ENCODE assay signal across 19 cellular contexts in genomic region chr1:160819186-160819585, GRCh38. TPM values are rescaled to one million over a fixed set of nuclear protein-coding genes. Genes with fewer than 3 reads are reported as not detected.
DNase-seq lines count a peak whose midpoint lies in the region; ATAC-seq lines count a peak whose summit lies in the region.
"Had no signal": no experiment of that assay in that cellular context is flagged by ENCODE, and none has a peak within 500 bp of the region (broad histone marks: within the 10 kb centered on the region; RNA-seq: fewer than 3 reads in every experiment).

No MANE protein-coding gene starts in this region.

- peak overlapping the region; percentile 42 to 47 for H3K27ac Mint-ChIP-seq in activated naive CD4-positive, alpha-beta T cell treated with anti-CD3 and anti-CD28 coated beads, Interleukin-2, amount 50 U/mL, for 72 hours
- peak overlapping the region; percentile 18 for H3K27ac Mint-ChIP-seq in activated CD8-positive, alpha-beta T cell treated with anti-CD3 and anti-CD28 coated beads, Interleukin-2, amount 10 ng/mL, durations not matched to agents 7 days and 5 days
- peak overlapping the region in 9 of 10 donors; percentile 50 to 86 (median 74) for H3K27ac Mint-ChIP-seq in naive thymus-derived CD8-positive, alpha-beta T cell

- ATAC-seq in activated naive CD4-positive, alpha-beta T cell treated with anti-CD3 and anti-CD28 coated beads, Interleukin-2, amount 50 U/mL, for 72 hours: no peak
- no peak for ATAC-seq in activated CD8-positive, alpha-beta T cell treated with anti-CD3 and anti-CD28 coated beads, Interleukin-2, amount 10 ng/mL, durations not matched to agents 7 days and 5 days
- no peak for ATAC-seq in naive thymus-derived CD8-positive, alpha-beta T cell
- ATAC-seq in GM21423 (IDR thresholded peaks at IDR 0.05; ENCODE audit: unreplicated experiment) (no peak), HG02610 (IDR thresholded peaks at IDR 0.05; ENCODE audit: unreplicated experiment) (no peak)
- ATAC-seq: HCT116, K562 had no signal

- no peaks in the 10 kb centered on the region for H3K9me3 Mint-ChIP-seq in activated naive CD4-positive, alpha-beta T cell treated with anti-CD3 and anti-CD28 coated beads, Interleukin-2, amount 50 U/mL, for 72 hours
- no peaks in the 10 kb centered on the region for H3K9me3 Mint-ChIP-seq in activated CD8-positive, alpha-beta T cell treated with anti-CD3 and anti-CD28 coated beads, Interleukin-2, amount 10 ng/mL, durations not matched to agents 7 days and 5 days (ENCODE audit: insufficient read depth)
- H3K9me3 Mint-ChIP-seq in naive thymus-derived CD8-positive, alpha-beta T cell: no peaks in the 10 kb centered on the region

- POLR2A ChIA-PET in activated CD8-positive, alpha-beta T cell treated with anti-CD3 and anti-CD28 coated beads, Interleukin-2, amount 10 ng/mL, durations not matched to agents 7 days and 5 days (lab: Charles Lee): interaction anchor here (0.7 kb wide), 1 partner anchor 138 kb away, joined by 3 read pairs; no protein-coding TSS in a partner anchor
- POLR2A ChIA-PET in naive thymus-derived CD8-positive, alpha-beta T cell (lab: Charles Lee): interaction anchor here (0.6 to 1.3 kb wide), 3 partner anchors 16 to 208 kb away, joined by 3 to 5 read pairs (median 3); no protein-coding TSS in a partner anchor

- H3K4me1 Mint-ChIP-seq in activated CD8-positive, alpha-beta T cell treated with anti-CD3 and anti-CD28 coated beads, Interleukin-2, amount 10 ng/mL, durations not matched to agents 7 days and 5 days (ENCODE audit: low read depth): peaks cover 4% of the 10 kb centered on the region
- peaks cover 6 to 32% (median 12%) of the 10 kb centered on the region in 4 donors for H3K4me1 Mint-ChIP-seq in naive thymus-derived CD8-positive, alpha-beta T cell

- DNase-seq in activated naive CD4-positive, alpha-beta T cell treated with anti-CD3 and anti-CD28 coated beads, Interleukin-2, amount 50 U/mL, for 72 hours (ENCODE audit: low spot score in 2 of 2): no peak
- DNase-seq in activated naive CD4-positive, alpha-beta T cell treated with Interleukin-2 at 50 U/mL for 16 hours: no peak
- no peak for DNase-seq in activated CD8-positive, alpha-beta T cell treated with anti-CD3 and anti-CD28 coated beads, Interleukin-2, amount 10 ng/mL, durations not matched to agents 7 days and 5 days
- DNase-seq in naive thymus-derived CD8-positive, alpha-beta T cell: no peak
- DNase-seq in effector memory CD4-positive, alpha-beta T cell: no peak
- DNase-seq: Caco-2; DMS153; NCI-H187; NCI-H345; NCI-H526; NK-92 treated with Interleukin-12 subunit alpha and Interleukin-12 subunit beta, amount 100 ng/mL, for 24 hours; SHP77 treated with DMSO at 0.1 percent for 48 hours had no signal

- no peaks in the 10 kb centered on the region for H3K27me3 Mint-ChIP-seq in activated CD8-positive, alpha-beta T cell treated with anti-CD3 and anti-CD28 coated beads, Interleukin-2, amount 10 ng/mL, durations not matched to agents 7 days and 5 days (ENCODE audit: low read depth)
- no peaks in the 10 kb centered on the region for H3K27me3 Mint-ChIP-seq in naive thymus-derived CD8-positive, alpha-beta T cell

- no peak overlapping the region for H3K4me3 ChIP-seq in effector memory CD4-positive, alpha-beta T cell (ENCODE audit: insufficient read depth, low read depth, low read length, poor library complexity, severe bottlenecking)
- H3K4me3 ChIP-seq: BLaER1 treated with 17β-estradiol and CSF1 and Interleukin-3, amounts not matched to agents 10 nM and 100 nM; K562 had no signal

- peaks cover 76% of the 10 kb centered on the region for H3K36me3 ChIP-seq in effector memory CD4-positive, alpha-beta T cell (ENCODE audit: control insufficient read depth, insufficient read depth, low read length)

- no peaks in the 10 kb centered on the region for H3K27me3 ChIP-seq in effector memory CD4-positive, alpha-beta T cell (replicated peaks; ENCODE audit: control insufficient read depth, insufficient read depth, low read length, poor library complexity, severe bottlenecking)
- H3K27me3 ChIP-seq: BLaER1 treated with 17β-estradiol and CSF1 and Interleukin-3, amounts not matched to agents 10 nM and 100 nM had no signal

- H3K27ac ChIP-seq in effector memory CD4-positive, alpha-beta T cell (ENCODE audit: insufficient read depth, low read length, poor library complexity, severe bottlenecking): no peak overlapping the region
- H3K27ac ChIP-seq: BLaER1 treated with 17β-estradiol and CSF1 and Interleukin-3, amounts not matched to agents 10 nM and 100 nM had no signal

- H3K36me3 Mint-ChIP-seq in activated naive CD4-positive, alpha-beta T cell treated with anti-CD3 and anti-CD28 coated beads, Interleukin-2, amount 50 U/mL, for 72 hours: no peaks in the 10 kb centered on the region
- H3K36me3 Mint-ChIP-seq in activated CD8-positive, alpha-beta T cell treated with anti-CD3 and anti-CD28 coated beads, Interleukin-2, amount 10 ng/mL, durations not matched to agents 7 days and 5 days (ENCODE audit: low read depth): peaks cover 23% of the 10 kb centered on the region
- peaks cover 7 to 94% (median 14%) of the 10 kb centered on the region in 3 donors for H3K36me3 Mint-ChIP-seq in naive thymus-derived CD8-positive, alpha-beta T cell

- no peaks in the 10 kb centered on the region for H3K4me1 ChIP-seq in effector memory CD4-positive, alpha-beta T cell (ENCODE audit: control insufficient read depth, insufficient read depth, low read length, poor library complexity, severe bottlenecking)
- H3K4me1 ChIP-seq: BLaER1 treated with 17β-estradiol and CSF1 and Interleukin-3, amounts not matched to agents 10 nM and 100 nM; Caco-2 had no signal

- no peak overlapping the region for H3K4me3 Mint-ChIP-seq in activated CD8-positive, alpha-beta T cell treated with anti-CD3 and anti-CD28 coated beads, Interleukin-2, amount 10 ng/mL, durations not matched to agents 7 days and 5 days
- no peak overlapping the region for H3K4me3 Mint-ChIP-seq in naive thymus-derived CD8-positive, alpha-beta T cell

- no peaks in the 10 kb centered on the region for H3K9me3 ChIP-seq in effector memory CD4-positive, alpha-beta T cell (ENCODE audit: control insufficient read depth, low read length)
- H3K9me3 ChIP-seq: BLaER1 treated with 17β-estradiol and CSF1 and Interleukin-3, amounts not matched to agents 10 nM and 100 nM; Caco-2 had no signal

- CTCF ChIA-PET in activated CD8-positive, alpha-beta T cell treated with anti-CD3 and anti-CD28 coated beads, Interleukin-2, amount 10 ng/mL, durations not matched to agents 7 days and 5 days (lab: Charles Lee): interaction anchor here (0.8 to 1.3 kb wide), 5 partner anchors 13 to 171 kb away, joined by 3 to 7 read pairs (median 3); no protein-coding TSS in a partner anchor

RNA-seq across cellular contexts. Expression of gene LY9, which starts 23.2 kb away (rescaled TPM):
- total RNA-seq in activated naive CD4-positive, alpha-beta T cell treated with anti-CD3 and anti-CD28 coated beads, Interleukin-2, amount 50 U/mL, for 72 hours: 1 to 10 TPM; 5.2 to 9.7 TPM
- 10 to 100 TPM; 24.7 to 24.9 TPM for total RNA-seq in activated CD8-positive, alpha-beta T cell treated with anti-CD3 and anti-CD28 coated beads, Interleukin-2, amount 10 ng/mL, durations not matched to agents 7 days and 5 days
- total RNA-seq in naive thymus-derived CD8-positive, alpha-beta T cell: 100 to 1,000 TPM; 150 to 156 TPM
- polyA plus RNA-seq in naive thymus-derived CD8-positive, alpha-beta T cell: 100 to 1,000 TPM; 167 to 223 (median 189) TPM
- total RNA-seq: Caco-2, K562, RPMI7951 had no signal
- polyA plus RNA-seq: K562 had no signal

RNA-seq across cellular contexts. Expression of gene CD244, which starts 43.5 kb away (rescaled TPM):
- total RNA-seq in activated naive CD4-positive, alpha-beta T cell treated with anti-CD3 and anti-CD28 coated beads, Interleukin-2, amount 50 U/mL, for 72 hours: under 1 TPM in 1 of 2 donors, not detected in 1; 0.36 TPM
- 10 to 100 TPM; 15.0 to 15.5 TPM for total RNA-seq in activated CD8-positive, alpha-beta T cell treated with anti-CD3 and anti-CD28 coated beads, Interleukin-2, amount 10 ng/mL, durations not matched to agents 7 days and 5 days
- total RNA-seq in naive thymus-derived CD8-positive, alpha-beta T cell: under 1 TPM; 0.62 to 0.66 TPM
- 10 to 100 TPM; 11.7 to 82.2 (median 16.1) TPM for polyA plus RNA-seq in naive thymus-derived CD8-positive, alpha-beta T cell
- total RNA-seq: K562, OCI-LY7, RPMI7951 had no signal
- polyA plus RNA-seq: K562 had no signal

Comparison
In these comparisons a context has a peak if more than half of its experiments do, and no peak if none do; other contexts are left out.
1. H3K27ac Mint-ChIP-seq: peak in every context shown above with its lines; median percentile 74 in naive thymus-derived CD8-positive, alpha-beta T cell; 44 in activated naive CD4-positive, alpha-beta T cell treated with anti-CD3 and anti-CD28 coated beads, Interleukin-2, amount 50 U/mL, for 72 hours; 18 in activated CD8-positive, alpha-beta T cell treated with anti-CD3 and anti-CD28 coated beads, Interleukin-2, amount 10 ng/mL, durations not matched to agents 7 days and 5 days.
2. RNA of gene LY9, which starts 23.2 kb away (total RNA-seq): 150 to 156 TPM in naive thymus-derived CD8-positive, alpha-beta T cell; 24.7 to 24.9 TPM in activated CD8-positive, alpha-beta T cell treated with anti-CD3 and anti-CD28 coated beads, Interleukin-2, amount 10 ng/mL, durations not matched to agents 7 days and 5 days and 5.2 to 9.7 TPM in activated naive CD4-positive, alpha-beta T cell treated with anti-CD3 and anti-CD28 coated beads, Interleukin-2, amount 50 U/mL, for 72 hours; every median in the first group is over 4 times any median in the second.
3. RNA of gene CD244, which starts 43.5 kb away (total RNA-seq): 15.0 to 15.5 TPM in activated CD8-positive, alpha-beta T cell treated with anti-CD3 and anti-CD28 coated beads, Interleukin-2, amount 10 ng/mL, durations not matched to agents 7 days and 5 days; 0.62 to 0.66 TPM in naive thymus-derived CD8-positive, alpha-beta T cell and 0.36 TPM in activated naive CD4-positive, alpha-beta T cell treated with anti-CD3 and anti-CD28 coated beads, Interleukin-2, amount 50 U/mL, for 72 hours; every median in the first group is over 4 times any median in the second.